Comparison of ENCODE assay signal across 12 cellular contexts in genomic region chr6:153167026-153167891, GRCh38. TPM values are rescaled to one million over a fixed set of nuclear protein-coding genes. Genes with fewer than 3 reads are reported as not detected.
DNase-seq lines count a peak whose midpoint lies in the region; ATAC-seq and TF ChIP-seq lines count a peak whose summit lies in the region.
"Had no signal": no experiment of that assay in that cellular context is flagged by ENCODE, and none has a peak within 500 bp of the region (broad histone marks: within the 10 kb centered on the region; RNA-seq: fewer than 3 reads in every experiment).

No MANE protein-coding gene starts in this region.

- no peaks in the 10 kb centered on the region for H3K9me3 ChIP-seq in MM.1S (replicated peaks; ENCODE audit: insufficient read depth, low read length)

- POLR2A ChIA-PET in GM10248 (lab: Yijun Ruan, JAX), result no interaction called here

- CTCF ChIA-PET in GM10248 (lab: Yijun Ruan, JAX), result no interaction called here

- peak; percentile 39 for ATAC-seq in GM21619 (IDR thresholded peaks at IDR 0.05; ENCODE audit: unreplicated experiment)
- peak; percentile 68 for ATAC-seq in esophagus mucosa
- ATAC-seq in HG03457 (IDR thresholded peaks at IDR 0.05; ENCODE audit: unreplicated experiment), result no peak
- ATAC-seq: left colon had no signal

- no peaks in the 10 kb centered on the region for H3K4me1 ChIP-seq in MM.1S (ENCODE audit: low read length)

- no peaks in the 10 kb centered on the region for H3K79me2 ChIP-seq in MM.1S (ENCODE audit: low read length)

- no peaks in the 10 kb centered on the region for H3K27me3 ChIP-seq in MM.1S (replicated peaks; ENCODE audit: insufficient read depth, low read length)

- no peaks in the 10 kb centered on the region for H3K9me2 ChIP-seq in MM.1S (replicated peaks; ENCODE audit: insufficient read depth, low read length)

- no peak overlapping the region for H3K4me3 ChIP-seq in MM.1S (ENCODE audit: low read length)

- no peak overlapping the region for H3K9ac ChIP-seq in MM.1S (ENCODE audit: low read length)

- DNase-seq in RPMI7951 (ENCODE audit: low read depth) (peak; percentile 83), renal cortical epithelial cell (ENCODE audit: low read depth) (peak; percentile 93), GM10248 (ENCODE audit: extremely low spot score) (no peak), MM.1S (no peak), NCI-H82 (lab: John Stamatoyannopoulos, UW) (no peak)
- DNase-seq: cortex of kidney, GF-D8, left colon, NCI-H1436 had no signal

- H3K4me2 ChIP-seq in MM.1S (ENCODE audit: low read depth, low read length), result no peak overlapping the region

- H4K20me1 ChIP-seq in MM.1S (ENCODE audit: insufficient read depth, low read length), result no peaks in the 10 kb centered on the region

- TF ChIP-seq CTCF in GM10248 (IDR thresholded peaks at IDR 0.05; ENCODE audit: control extremely low read depth, extremely low read depth, low read depth, missing control alignments) (no peak), MM.1S (IDR thresholded peaks at IDR 0.05; ENCODE audit: low read length) (no peak)

- H3K36me3 ChIP-seq in MM.1S (replicated peaks; ENCODE audit: insufficient read depth, low read length), result no peaks in the 10 kb centered on the region

- H2AFZ ChIP-seq in MM.1S (ENCODE audit: low read length), result no peak overlapping the region

- H3K27ac ChIP-seq in MM.1S (ENCODE audit: low read length), result no peak overlapping the region

- no peaks in the 10 kb centered on the region for H3F3A ChIP-seq in MM.1S (ENCODE audit: insufficient read depth, low read length)

RNA-seq across cellular contexts. Expression of gene RGS17, which starts 36.2 kb away (rescaled TPM):
- total RNA-seq in RPMI7951 (2014; rRNA removed; shearing (Covaris generic)), result 3.2 and 4.4 TPM in 2 replicates
- 1.6 TPM for total RNA-seq in esophagus mucosa
- 3.6 and 7.0 TPM in 2 replicates for total RNA-seq in renal cortical epithelial cell

Comparison
In these comparisons a context has a peak if more than half of its experiments do, and no peak if none do; other contexts are left out.
1. DNase-seq: peak in RPMI7951 (single experiment) and renal cortical epithelial cell (single experiment); none in GM10248 (single experiment), MM.1S (single experiment) and NCI-H82 (single experiment).